8 cellular contexts compared by ENCODE assay signal in genomic region chr7:152432735-152433134, GRCh38. TPM values are rescaled to one million over a fixed set of nuclear protein-coding genes. Genes with fewer than 3 reads are reported as not detected.
DNase-seq lines count a peak whose midpoint lies in the region; FAIRE-seq and TF ChIP-seq lines count a peak whose summit lies in the region.
"Not testable (repeated sequence)": the region's sequence is repeated elsewhere in the genome, so short reads cannot be mapped to it uniquely, and the experiment has no call there.

No MANE protein-coding gene starts in this region.

- CTCF ChIA-PET in activated CD4-positive, alpha-beta memory T cell treated with anti-CD3 and anti-CD28 coated beads for 36 hours (lab: Charles Lee), result not testable (repeated sequence)

- not testable (repeated sequence) for TF ChIP-seq POLR2A in GM12891 (IDR thresholded peaks at IDR 0.05; ENCODE audit: low read depth, low read length); spleen (IDR thresholded peaks at IDR 0.05)

- H3K4me3 ChIP-seq in AG10803 (ENCODE audit: low read length) (peak overlapping the region; percentile 0; the same call in 1 of the 2 replicates), OCI-LY1 (ENCODE audit: low read depth, low read length, poor library complexity, severe bottlenecking) (peak overlapping the region; percentile 88), fibroblast of the aortic adventitia (ENCODE audit: low read depth, low read length) (peak overlapping the region; percentile 81), spleen (peak overlapping the region in 1 of 8 donors; percentile 10)
- H3K4me3 ChIP-seq in astrocyte (ENCODE audit: insufficient read depth, low read depth, low read length), result not testable (repeated sequence)

- peak overlapping the region; percentile 86 for H3K4me2 ChIP-seq in OCI-LY1 (ENCODE audit: low read length)
- H3K4me2 ChIP-seq in astrocyte (ENCODE audit: low read length), result peak overlapping the region; percentile 86

- not testable (repeated sequence) for H3K27me3 ChIP-seq in OCI-LY1 (ENCODE audit: insufficient read depth, low read length); astrocyte (ENCODE audit: insufficient read depth, low read length); spleen (replicated peaks in 1 of 7)

- not testable (repeated sequence) for H3K27me3 Mint-ChIP-seq in activated CD4-positive, alpha-beta memory T cell treated with anti-CD3 and anti-CD28 coated beads for 36 hours; astrocyte (ENCODE audit: low read depth, unreplicated experiment); nephron (ENCODE audit: low read depth)

- TF ChIP-seq CTCF in AG10803 (conservative IDR thresholded peaks at IDR 0.05; ENCODE audit: low read length); OCI-LY1 (IDR thresholded peaks at IDR 0.05; ENCODE audit: low read length); astrocyte (IDR thresholded peaks at IDR 0.05; ENCODE audit: insufficient read depth, low read depth, low read length); fibroblast of the aortic adventitia (IDR thresholded peaks at IDR 0.05; ENCODE audit: insufficient read depth, low read length); nephron (IDR thresholded peaks at IDR 0.05; ENCODE audit: unreplicated experiment in 3 of 3); spleen (IDR thresholded peaks at IDR 0.05 in 8 of 11, conservative IDR thresholded peaks at IDR 0.05 in 3 of 11): not testable (repeated sequence)

- H3K27ac ChIP-seq in OCI-LY1 (ENCODE audit: low read depth, low read length, poor library complexity, severe bottlenecking), result peak overlapping the region; percentile 92
- not testable (repeated sequence) for H3K27ac ChIP-seq in astrocyte (ENCODE audit: low read depth, low read length)
- peak overlapping the region in 5 of 8 donors; percentile 3 to 99 (median 98) for H3K27ac ChIP-seq in spleen

- H3K9me3 Mint-ChIP-seq in activated CD4-positive, alpha-beta memory T cell treated with anti-CD3 and anti-CD28 coated beads for 36 hours; astrocyte (ENCODE audit: unreplicated experiment); nephron: not testable (repeated sequence)

- H3K9me3 ChIP-seq in OCI-LY1 (ENCODE audit: low read length); astrocyte (ENCODE audit: insufficient read depth, low read depth, low read length); spleen: not testable (repeated sequence)

- peaks cover 70% of the 10 kb centered on the region for H3K79me2 ChIP-seq in OCI-LY1 (ENCODE audit: insufficient read depth, low read length)
- peaks cover 75% of the 10 kb centered on the region for H3K79me2 ChIP-seq in astrocyte (ENCODE audit: insufficient read depth, low read length)

- H3K36me3 Mint-ChIP-seq in activated CD4-positive, alpha-beta memory T cell treated with anti-CD3 and anti-CD28 coated beads for 36 hours; astrocyte (ENCODE audit: low read depth, unreplicated experiment); nephron (ENCODE audit: low read depth): not testable (repeated sequence)

- H3K9ac ChIP-seq in OCI-LY1 (ENCODE audit: low read length) (peak overlapping the region; percentile 87), astrocyte (ENCODE audit: low read length) (peak overlapping the region; percentile 58)

- not testable (repeated sequence) for H3K36me3 ChIP-seq in OCI-LY1 (ENCODE audit: insufficient read depth, low read length); astrocyte (ENCODE audit: insufficient read depth, low read length); spleen

- peak; percentile 23 for FAIRE-seq in GM12891 (lab: Jason Lieb, UNC)
- not testable (repeated sequence) for FAIRE-seq in astrocyte (lab: Jason Lieb, UNC)

- not testable (repeated sequence) for H3K27ac Mint-ChIP-seq in activated CD4-positive, alpha-beta memory T cell treated with anti-CD3 and anti-CD28 coated beads for 36 hours
- H3K27ac Mint-ChIP-seq in astrocyte (ENCODE audit: unreplicated experiment) (peak overlapping the region; percentile 77), nephron (peak overlapping the region in 2 of 3 experiments; percentile 95 to 96)

- H3K4me1 Mint-ChIP-seq in activated CD4-positive, alpha-beta memory T cell treated with anti-CD3 and anti-CD28 coated beads for 36 hours (ENCODE audit: low read depth), result peaks cover 46% of the 10 kb centered on the region
- peaks cover 19% of the 10 kb centered on the region for H3K4me1 Mint-ChIP-seq in astrocyte (ENCODE audit: low read depth, unreplicated experiment)
- peaks cover 48% of the 10 kb centered on the region for H3K4me1 Mint-ChIP-seq in nephron

- POLR2A ChIA-PET in activated CD4-positive, alpha-beta memory T cell treated with anti-CD3 and anti-CD28 coated beads for 36 hours (lab: Charles Lee), result not testable (repeated sequence)

- not testable (repeated sequence) for H4K20me1 ChIP-seq in OCI-LY1 (ENCODE audit: insufficient read depth, low read length)
- H4K20me1 ChIP-seq in astrocyte (ENCODE audit: insufficient read depth, low read length), result peaks cover 70% of the 10 kb centered on the region

- 87 to 93% (median 89%) methylated on average over 10 of the region's 10 CpGs for WGBS in spleen, 5 donors

- intact Hi-C loops in activated CD4-positive, alpha-beta memory T cell treated with anti-CD3 and anti-CD28 coated beads for 36 hours (cut with micrococcal nuclease), result loop anchor here (5.0 to 10.0 kb wide), 2 partner anchors 290 to 408 kb away; partner anchors contain the start of gene GALNT11
- intact Hi-C loops in spleen (cut with DNase I; ENCODE audit: low total_unique reads), result not testable (repeated sequence)

- H3K4me3 Mint-ChIP-seq in activated CD4-positive, alpha-beta memory T cell treated with anti-CD3 and anti-CD28 coated beads for 36 hours, result peak overlapping the region; percentile 93
- H3K4me3 Mint-ChIP-seq in astrocyte (ENCODE audit: unreplicated experiment) (peak overlapping the region; percentile 94), nephron (peak overlapping the region; percentile 96 to 98 (median 97))

- not testable (repeated sequence) for H3K9me2 ChIP-seq in OCI-LY1 (ENCODE audit: low read depth, low read length)

- not testable (repeated sequence) for H3F3A ChIP-seq in OCI-LY1 (ENCODE audit: insufficient read depth, low read length)

- not testable (repeated sequence) for H2AFZ ChIP-seq in OCI-LY1 (ENCODE audit: low read length); astrocyte (ENCODE audit: low read depth, low read length)

- not testable (repeated sequence) for DNase-seq in AG10803 (ENCODE audit: low read depth); GM12891 (ENCODE audit: insufficient read length, low spot score); activated CD4-positive, alpha-beta memory T cell treated with anti-CD3 and anti-CD28 coated beads for 36 hours; astrocyte (ENCODE audit: low read depth); fibroblast of the aortic adventitia (ENCODE audit: low read depth); spleen

- H3K4me1 ChIP-seq in OCI-LY1 (ENCODE audit: insufficient read depth, low read length, severe bottlenecking) (peaks cover 51% of the 10 kb centered on the region), astrocyte (ENCODE audit: insufficient read depth, low read length) (peaks cover 11% of the 10 kb centered on the region), spleen (peaks cover 28 to 75% (median 57%) of the 10 kb centered on the region in 6 donors)

RNA-seq across cellular contexts. Expression of gene KMT2C, which starts 3.1 kb away (rescaled TPM):
- 10.3 TPM for polyA plus RNA-seq in GM12891 (2012; ENCODE audit: low read depth, missing spikeins)
- 10 to 100 TPM; 35.7 to 36.6 TPM for total RNA-seq in activated CD4-positive, alpha-beta memory T cell treated with anti-CD3 and anti-CD28 coated beads for 36 hours
- total RNA-seq in astrocyte (54.1 and 59.0 TPM in 2 replicates), fibroblast of the aortic adventitia (ENCODE audit: low replicate concordance) (34.3 and 43.8 TPM in 2 replicates), spleen (100 to 1,000 TPM in 6 of 7 donors, 10 to 100 TPM in 1; 95.3 to 147 (median 108) TPM)
- 10 to 100 TPM in 1 of 3 donors, 1 to 10 TPM in 2; 5.3 to 10.4 (median 7.0) TPM for polyA plus RNA-seq in spleen
